21 cellular contexts compared by ENCODE assay signal in the genomic region with DNA sequence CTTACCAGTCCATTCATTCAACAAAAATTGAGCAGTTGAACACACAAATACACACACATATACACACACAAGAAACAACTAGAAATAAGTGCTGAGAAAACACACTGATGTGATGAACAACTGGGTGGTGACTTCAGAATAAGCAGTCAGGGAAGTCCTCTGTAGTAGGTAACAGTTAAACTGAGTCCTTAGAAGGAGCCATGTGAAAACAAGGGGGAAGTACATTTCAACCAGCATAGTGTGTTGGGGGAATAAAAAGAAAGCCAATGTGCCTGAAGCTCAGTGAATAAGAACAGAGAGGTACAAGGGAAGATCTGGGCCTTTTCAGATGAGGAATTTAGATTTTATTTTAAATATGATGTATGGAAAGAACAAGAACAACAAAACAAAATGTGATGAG. TPM values are rescaled to one million over a fixed set of nuclear protein-coding genes. Genes with fewer than 3 reads are reported as not detected.
DNase-seq lines count a peak whose midpoint lies in the region; ATAC-seq and TF ChIP-seq lines count a peak whose summit lies in the region.
"Had no signal": no experiment of that assay in that cellular context is flagged by ENCODE, and none has a peak within 500 bp of the region (broad histone marks: within the 10 kb centered on the region; RNA-seq: fewer than 3 reads in every experiment).

No MANE protein-coding gene starts in this region.

- intact Hi-C loops in activated T-helper 2 cell treated with anti-CD3 and anti-CD28 coated beads, Interferon-gamma antibody, Interleukin-2, Interleukin-4, amounts not matched to agents 10 μg/mL and 5 μg/mL and 100 μg/mL, durations not matched to agents 14 hours and 24 hours and 36 hours (cut with micrococcal nuclease) = no loop called here
- intact Hi-C loops in thyroid gland (cut with DNase I) = no loop called here

- DNase-seq in activated T-cell treated with anti-CD3 and anti-CD28 coated beads, Interleukin-2, amount 50 U/mL, for 72 hours = no peak
- no peak for DNase-seq in activated T-cell treated with anti-CD3 and anti-CD28 coated beads, Interleukin-2, amount 50 U/mL, for 24 hours
- DNase-seq in activated T-helper 2 cell treated with anti-CD3 and anti-CD28 coated beads, Interferon-gamma antibody, Interleukin-2, Interleukin-4, amounts not matched to agents 10 μg/mL and 5 μg/mL and 100 μg/mL, durations not matched to agents 14 hours and 24 hours and 36 hours (ENCODE audit: low spot score) = no peak
- DNase-seq in thyroid gland = no peak
- DNase-seq in NCI-H2171 (lab: John Stamatoyannopoulos, UW) = no peak
- no peak for DNase-seq in NCI-H524 (lab: John Stamatoyannopoulos, UW)
- no peak for DNase-seq in NCI-H146 treated with DMSO at 0.1 percent for 48 hours (lab: John Stamatoyannopoulos, UW; ENCODE audit: unreplicated experiment)
- DNase-seq: activated CD4-positive, alpha-beta T cell treated with anti-CD3 and anti-CD28 coated beads, Interleukin-2, amount 50 U/mL, for 1 hour; activated naive CD4-positive, alpha-beta T cell; caudate nucleus; left colon; naive B cell; NCI-H2081 treated with DMSO at 0.1 percent for 48 hours; NCI-H446 treated with DMSO at 0.1 percent for 48 hours; retina; SJCRH30; stimulated activated CD4-positive, alpha-beta T cell treated with anti-CD3 and anti-CD28 coated beads, Interleukin-4, amount 100 ng/mL, for 24 hours; T-helper 17 cell had no signal

- H3K4me1 ChIP-seq in thyroid gland = peaks cover 27 to 55% of the 10 kb centered on the region in 2 donors
- H3K4me1 ChIP-seq: SJCRH30 had no signal

- no peaks in the 10 kb centered on the region for H3K36me3 ChIP-seq in thyroid gland
- H3K36me3 ChIP-seq: BLaER1, SJCRH30 had no signal

- H3K27me3 Mint-ChIP-seq in activated T-cell treated with anti-CD3 and anti-CD28 coated beads, Interleukin-2, amount 50 U/mL, for 72 hours (ENCODE audit: low read depth) = no peaks in the 10 kb centered on the region
- no peaks in the 10 kb centered on the region for H3K27me3 Mint-ChIP-seq in activated T-cell treated with anti-CD3 and anti-CD28 coated beads, Interleukin-2, amount 50 U/mL, for 24 hours
- H3K27me3 Mint-ChIP-seq in activated T-helper 2 cell treated with anti-CD3 and anti-CD28 coated beads, Interferon-gamma antibody, Interleukin-2, Interleukin-4, amounts not matched to agents 10 μg/mL and 5 μg/mL and 100 μg/mL, durations not matched to agents 14 hours and 24 hours and 36 hours (ENCODE audit: low read depth) = no peaks in the 10 kb centered on the region
- H3K27me3 Mint-ChIP-seq: dendritic cell treated with granulocyte-macrophage colony-stimulating factor and Interleukin-4, amounts not matched to agents 40 ng/mL and 50 ng/mL, for 4 days; naive B cell; T-helper 17 cell had no signal

- ATAC-seq in activated T-cell treated with anti-CD3 and anti-CD28 coated beads, Interleukin-2, amount 50 U/mL, for 72 hours (replicated peaks in 1 of 2) = peak in 1 of 2 donors; percentile 23
- ATAC-seq in HG02884 (IDR thresholded peaks at IDR 0.05; ENCODE audit: unreplicated experiment) = peak; percentile 55
- ATAC-seq: left colon, T-helper 17 cell had no signal

- peak overlapping the region in 2 of 3 donors; percentile 68 to 73 for H3K27ac ChIP-seq in thyroid gland
- H3K27ac ChIP-seq: BLaER1, SJCRH30 had no signal

- peaks cover 72% of the 10 kb centered on the region for H3K4me1 Mint-ChIP-seq in activated T-cell treated with anti-CD3 and anti-CD28 coated beads, Interleukin-2, amount 50 U/mL, for 72 hours (ENCODE audit: low read depth)
- peaks cover 74% of the 10 kb centered on the region for H3K4me1 Mint-ChIP-seq in activated T-cell treated with anti-CD3 and anti-CD28 coated beads, Interleukin-2, amount 50 U/mL, for 24 hours (ENCODE audit: low read depth)
- H3K4me1 Mint-ChIP-seq in activated T-helper 2 cell treated with anti-CD3 and anti-CD28 coated beads, Interferon-gamma antibody, Interleukin-2, Interleukin-4, amounts not matched to agents 10 μg/mL and 5 μg/mL and 100 μg/mL, durations not matched to agents 14 hours and 24 hours and 36 hours (ENCODE audit: low read depth) = peaks cover 61% of the 10 kb centered on the region

- no peaks in the 10 kb centered on the region for H3K9me3 ChIP-seq in thyroid gland
- H3K9me3 ChIP-seq: BLaER1, SJCRH30 had no signal

- no peak for TF ChIP-seq CTCF in thyroid gland (IDR thresholded peaks at IDR 0.05)

- H3K27me3 ChIP-seq in thyroid gland = no peaks in the 10 kb centered on the region
- H3K27me3 ChIP-seq: BLaER1, SJCRH30 had no signal

- H3K9me3 Mint-ChIP-seq in activated T-cell treated with anti-CD3 and anti-CD28 coated beads, Interleukin-2, amount 50 U/mL, for 72 hours = peaks cover 0 to 3% of the 10 kb centered on the region in 2 donors
- no peaks in the 10 kb centered on the region for H3K9me3 Mint-ChIP-seq in activated T-cell treated with anti-CD3 and anti-CD28 coated beads, Interleukin-2, amount 50 U/mL, for 24 hours
- no peaks in the 10 kb centered on the region for H3K9me3 Mint-ChIP-seq in activated T-helper 2 cell treated with anti-CD3 and anti-CD28 coated beads, Interferon-gamma antibody, Interleukin-2, Interleukin-4, amounts not matched to agents 10 μg/mL and 5 μg/mL and 100 μg/mL, durations not matched to agents 14 hours and 24 hours and 36 hours
- H3K9me3 Mint-ChIP-seq: dendritic cell treated with granulocyte-macrophage colony-stimulating factor and Interleukin-4, amounts not matched to agents 40 ng/mL and 50 ng/mL, for 4 days; naive B cell had no signal

- TF ChIP-seq POLR2A in thyroid gland (IDR thresholded peaks at IDR 0.05) = no peak

- H3K4me3 Mint-ChIP-seq in activated T-cell treated with anti-CD3 and anti-CD28 coated beads, Interleukin-2, amount 50 U/mL, for 72 hours = peak overlapping the region; percentile 55 to 57
- no peak overlapping the region for H3K4me3 Mint-ChIP-seq in activated T-cell treated with anti-CD3 and anti-CD28 coated beads, Interleukin-2, amount 50 U/mL, for 24 hours
- no peak overlapping the region for H3K4me3 Mint-ChIP-seq in activated T-helper 2 cell treated with anti-CD3 and anti-CD28 coated beads, Interferon-gamma antibody, Interleukin-2, Interleukin-4, amounts not matched to agents 10 μg/mL and 5 μg/mL and 100 μg/mL, durations not matched to agents 14 hours and 24 hours and 36 hours (ENCODE audit: low read depth)
- H3K4me3 Mint-ChIP-seq: dendritic cell treated with granulocyte-macrophage colony-stimulating factor and Interleukin-4, amounts not matched to agents 40 ng/mL and 50 ng/mL, for 4 days; T-helper 17 cell had no signal

- peak overlapping the region; percentile 8 for H3K27ac Mint-ChIP-seq in activated T-cell treated with anti-CD3 and anti-CD28 coated beads, Interleukin-2, amount 50 U/mL, for 72 hours
- H3K27ac Mint-ChIP-seq in activated T-cell treated with anti-CD3 and anti-CD28 coated beads, Interleukin-2, amount 50 U/mL, for 24 hours = no peak overlapping the region
- peak overlapping the region; percentile 33 for H3K27ac Mint-ChIP-seq in activated T-helper 2 cell treated with anti-CD3 and anti-CD28 coated beads, Interferon-gamma antibody, Interleukin-2, Interleukin-4, amounts not matched to agents 10 μg/mL and 5 μg/mL and 100 μg/mL, durations not matched to agents 14 hours and 24 hours and 36 hours
- H3K27ac Mint-ChIP-seq: dendritic cell treated with granulocyte-macrophage colony-stimulating factor and Interleukin-4, amounts not matched to agents 40 ng/mL and 50 ng/mL, for 4 days; T-helper 17 cell had no signal

- H3K36me3 Mint-ChIP-seq in activated T-cell treated with anti-CD3 and anti-CD28 coated beads, Interleukin-2, amount 50 U/mL, for 72 hours (ENCODE audit: insufficient read depth in 2 of 2) = peaks cover 0 to 1% of the 10 kb centered on the region in 2 donors
- H3K36me3 Mint-ChIP-seq in activated T-cell treated with anti-CD3 and anti-CD28 coated beads, Interleukin-2, amount 50 U/mL, for 24 hours (ENCODE audit: low read depth) = no peaks in the 10 kb centered on the region
- peaks cover 2% of the 10 kb centered on the region for H3K36me3 Mint-ChIP-seq in activated T-helper 2 cell treated with anti-CD3 and anti-CD28 coated beads, Interferon-gamma antibody, Interleukin-2, Interleukin-4, amounts not matched to agents 10 μg/mL and 5 μg/mL and 100 μg/mL, durations not matched to agents 14 hours and 24 hours and 36 hours (ENCODE audit: low read depth)
- H3K36me3 Mint-ChIP-seq: naive B cell had no signal

- H3K4me3 ChIP-seq in thyroid gland (replicated peaks in 1 of 3) = no peak overlapping the region
- H3K4me3 ChIP-seq: BLaER1, SJCRH30 had no signal

RNA-seq across cellular contexts. Expression of gene TMEM123, which starts 6.8 kb away (rescaled TPM):
- total RNA-seq in activated T-cell treated with anti-CD3 and anti-CD28 coated beads, Interleukin-2, amount 50 U/mL, for 72 hours = 100 to 1,000 TPM; 279 to 347 TPM
- 202 and 204 TPM in 2 replicates for total RNA-seq in activated T-helper 2 cell treated with anti-CD3 and anti-CD28 coated beads, Interferon-gamma antibody, Interleukin-2, Interleukin-4, amounts not matched to agents 10 μg/mL and 5 μg/mL and 100 μg/mL, durations not matched to agents 14 hours and 24 hours and 36 hours
- total RNA-seq in thyroid gland = 100 to 1,000 TPM; 282 to 506 (median 336) TPM

Comparison
In these comparisons a context has a peak if more than half of its experiments do, and no peak if none do; other contexts are left out.
1. H3K4me3 Mint-ChIP-seq: peak in activated T-cell treated with anti-CD3 and anti-CD28 coated beads, Interleukin-2, amount 50 U/mL, for 72 hours (2 of 2); none in activated T-cell treated with anti-CD3 and anti-CD28 coated beads, Interleukin-2, amount 50 U/mL, for 24 hours (single experiment) and activated T-helper 2 cell treated with anti-CD3 and anti-CD28 coated beads, Interferon-gamma antibody, Interleukin-2, Interleukin-4, amounts not matched to agents 10 μg/mL and 5 μg/mL and 100 μg/mL, durations not matched to agents 14 hours and 24 hours and 36 hours (single experiment).